ENCODE assay signal across 1 cellular context in the genomic region with DNA sequence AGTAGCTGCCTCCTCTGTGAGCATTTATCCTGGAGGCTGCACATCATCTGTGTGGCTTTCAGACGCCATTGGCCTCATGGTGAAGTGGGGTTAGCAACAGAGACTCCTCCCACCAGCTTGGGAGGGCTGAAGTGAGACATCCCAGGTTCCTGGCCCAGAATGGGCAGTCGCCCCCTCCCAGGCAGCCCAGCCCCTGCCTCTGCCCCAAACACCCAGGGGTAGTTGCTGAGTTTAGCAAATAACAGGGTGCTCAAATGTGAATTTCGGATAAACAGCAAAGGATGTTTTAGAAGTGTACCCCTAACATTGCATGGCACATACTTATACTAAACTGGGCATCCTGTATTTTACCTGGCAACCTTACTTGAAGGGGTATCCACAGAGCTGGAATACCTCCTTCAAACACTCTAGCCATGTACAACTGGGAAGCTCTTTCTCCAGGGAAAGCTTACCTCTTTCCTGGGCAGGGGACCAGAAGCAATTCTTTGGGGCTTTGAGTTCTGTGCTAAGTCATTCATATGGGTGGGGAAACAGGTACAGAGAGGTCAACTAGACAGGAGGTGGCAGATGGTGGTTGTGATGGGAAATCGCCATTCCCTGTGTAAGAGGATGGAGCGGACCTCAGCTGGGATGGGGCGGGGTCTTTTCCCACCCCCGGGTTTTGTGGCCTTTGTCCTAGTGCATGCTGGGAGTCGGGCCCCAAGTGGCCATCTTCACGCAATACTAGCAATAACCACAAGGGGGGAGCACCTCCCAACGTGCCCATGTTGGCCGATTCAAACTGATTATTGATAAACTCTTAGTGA.
TF ChIP-seq lines count a peak whose summit lies in the region.

No MANE protein-coding gene starts in this region.

TF ChIP-seq in HepG2, 621 proteins besides CTCF, POLR2A, EP300 and RAD21 (continues in another document):
- TF ChIP-seq, protein P1, sequence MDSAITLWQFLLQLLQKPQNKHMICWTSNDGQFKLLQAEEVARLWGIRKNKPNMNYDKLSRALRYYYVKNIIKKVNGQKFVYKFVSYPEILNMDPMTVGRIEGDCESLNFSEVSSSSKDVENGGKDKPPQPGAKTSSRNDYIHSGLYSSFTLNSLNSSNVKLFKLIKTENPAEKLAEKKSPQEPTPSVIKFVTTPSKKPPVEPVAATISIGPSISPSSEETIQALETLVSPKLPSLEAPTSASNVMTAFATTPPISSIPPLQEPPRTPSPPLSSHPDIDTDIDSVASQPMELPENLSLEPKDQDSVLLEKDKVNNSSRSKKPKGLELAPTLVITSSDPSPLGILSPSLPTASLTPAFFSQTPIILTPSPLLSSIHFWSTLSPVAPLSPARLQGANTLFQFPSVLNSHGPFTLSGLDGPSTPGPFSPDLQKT (CRISPR knock-in tag; IDR thresholded peaks at IDR 0.05; ENCODE audit: borderline replicate concordance), result no peak
- TF ChIP-seq DMAP1 (CRISPR knock-in tag; IDR thresholded peaks at IDR 0.05) (no peak), ZNF326 (CRISPR knock-in tag; IDR thresholded peaks at IDR 0.05; ENCODE audit: borderline replicate concordance) (no peak), ZMAT3 (CRISPR knock-in tag; conservative IDR thresholded peaks at IDR 0.05) (no peak), MAFF (IDR thresholded peaks at IDR 0.05; ENCODE audit: low read depth, low read length) (no peak), KLF15 (CRISPR knock-in tag; IDR thresholded peaks at IDR 0.05; ENCODE audit: borderline replicate concordance) (no peak), ZNF652 (CRISPR knock-in tag; IDR thresholded peaks at IDR 0.05; ENCODE audit: borderline replicate concordance, low read depth) (no peak), PHF21A (CRISPR knock-in tag; IDR thresholded peaks at IDR 0.05) (no peak), ZFP1 (CRISPR knock-in tag; IDR thresholded peaks at IDR 0.05) (no peak), ZNF878 (CRISPR knock-in tag; IDR thresholded peaks at IDR 0.05) (0 out of 2 replicates have a peak, but pooled peaks have one; percentile 31), KDM6A (CRISPR knock-in tag; IDR thresholded peaks at IDR 0.05; ENCODE audit: low read depth) (no peak), ZNF260 (CRISPR knock-in tag; IDR thresholded peaks at IDR 0.05; ENCODE audit: borderline replicate concordance, low read depth) (no peak), ATF7-NPFF (CRISPR knock-in tag; IDR thresholded peaks at IDR 0.05; ENCODE audit: low read depth) (no peak), HDAC2 (CRISPR knock-in tag; IDR thresholded peaks at IDR 0.05) (no peak), SUZ12 (IDR thresholded peaks at IDR 0.05; ENCODE audit: low read depth, low read length) (no peak), YEATS4 (CRISPR knock-in tag; IDR thresholded peaks at IDR 0.05; ENCODE audit: borderline replicate concordance) (no peak), ZBTB7A (CRISPR knock-in tag; IDR thresholded peaks at IDR 0.05) (no peak), ATAD3A (CRISPR knock-in tag; IDR thresholded peaks at IDR 0.05) (no peak), MZF1 (CRISPR knock-in tag; IDR thresholded peaks at IDR 0.05; ENCODE audit: borderline replicate concordance) (no peak), ZNF121 (CRISPR knock-in tag; IDR thresholded peaks at IDR 0.05) (no peak), STAG1 (CRISPR knock-in tag; IDR thresholded peaks at IDR 0.05) (peak; percentile 80), KAT2B (IDR thresholded peaks at IDR 0.05; ENCODE audit: borderline replicate concordance, low read depth, low read length) (no peak), SMAD3 (CRISPR knock-in tag; IDR thresholded peaks at IDR 0.05) (no peak)
- TF ChIP-seq, protein P2, sequence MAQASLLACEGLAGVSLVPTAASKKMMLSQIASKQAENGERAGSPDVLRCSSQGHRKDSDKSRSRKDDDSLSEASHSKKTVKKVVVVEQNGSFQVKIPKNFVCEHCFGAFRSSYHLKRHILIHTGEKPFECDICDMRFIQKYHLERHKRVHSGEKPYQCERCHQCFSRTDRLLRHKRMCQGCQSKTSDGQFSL (CRISPR knock-in tag; IDR thresholded peaks at IDR 0.05), result no peak
- TF ChIP-seq, protein P3, sequence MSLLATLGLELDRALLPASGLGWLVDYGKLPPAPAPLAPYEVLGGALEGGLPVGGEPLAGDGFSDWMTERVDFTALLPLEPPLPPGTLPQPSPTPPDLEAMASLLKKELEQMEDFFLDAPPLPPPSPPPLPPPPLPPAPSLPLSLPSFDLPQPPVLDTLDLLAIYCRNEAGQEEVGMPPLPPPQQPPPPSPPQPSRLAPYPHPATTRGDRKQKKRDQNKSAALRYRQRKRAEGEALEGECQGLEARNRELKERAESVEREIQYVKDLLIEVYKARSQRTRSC (CRISPR knock-in tag; IDR thresholded peaks at IDR 0.05; ENCODE audit: low read depth), result no peak
- TF ChIP-seq, protein P4, sequence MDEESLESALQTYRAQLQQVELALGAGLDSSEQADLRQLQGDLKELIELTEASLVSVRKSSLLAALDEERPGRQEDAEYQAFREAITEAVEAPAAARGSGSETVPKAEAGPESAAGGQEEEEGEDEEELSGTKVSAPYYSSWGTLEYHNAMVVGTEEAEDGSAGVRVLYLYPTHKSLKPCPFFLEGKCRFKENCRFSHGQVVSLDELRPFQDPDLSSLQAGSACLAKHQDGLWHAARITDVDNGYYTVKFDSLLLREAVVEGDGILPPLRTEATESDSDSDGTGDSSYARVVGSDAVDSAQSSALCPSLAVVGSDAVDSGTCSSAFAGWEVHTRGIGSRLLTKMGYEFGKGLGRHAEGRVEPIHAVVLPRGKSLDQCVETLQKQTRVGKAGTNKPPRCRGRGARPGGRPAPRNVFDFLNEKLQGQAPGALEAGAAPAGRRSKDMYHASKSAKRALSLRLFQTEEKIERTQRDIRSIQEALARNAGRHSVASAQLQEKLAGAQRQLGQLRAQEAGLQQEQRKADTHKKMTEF (CRISPR knock-in tag; IDR thresholded peaks at IDR 0.05), result no peak
- TF ChIP-seq, protein P5, sequence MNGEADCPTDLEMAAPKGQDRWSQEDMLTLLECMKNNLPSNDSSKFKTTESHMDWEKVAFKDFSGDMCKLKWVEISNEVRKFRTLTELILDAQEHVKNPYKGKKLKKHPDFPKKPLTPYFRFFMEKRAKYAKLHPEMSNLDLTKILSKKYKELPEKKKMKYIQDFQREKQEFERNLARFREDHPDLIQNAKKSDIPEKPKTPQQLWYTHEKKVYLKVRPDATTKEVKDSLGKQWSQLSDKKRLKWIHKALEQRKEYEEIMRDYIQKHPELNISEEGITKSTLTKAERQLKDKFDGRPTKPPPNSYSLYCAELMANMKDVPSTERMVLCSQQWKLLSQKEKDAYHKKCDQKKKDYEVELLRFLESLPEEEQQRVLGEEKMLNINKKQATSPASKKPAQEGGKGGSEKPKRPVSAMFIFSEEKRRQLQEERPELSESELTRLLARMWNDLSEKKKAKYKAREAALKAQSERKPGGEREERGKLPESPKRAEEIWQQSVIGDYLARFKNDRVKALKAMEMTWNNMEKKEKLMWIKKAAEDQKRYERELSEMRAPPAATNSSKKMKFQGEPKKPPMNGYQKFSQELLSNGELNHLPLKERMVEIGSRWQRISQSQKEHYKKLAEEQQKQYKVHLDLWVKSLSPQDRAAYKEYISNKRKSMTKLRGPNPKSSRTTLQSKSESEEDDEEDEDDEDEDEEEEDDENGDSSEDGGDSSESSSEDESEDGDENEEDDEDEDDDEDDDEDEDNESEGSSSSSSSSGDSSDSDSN (CRISPR knock-in tag; IDR thresholded peaks at IDR 0.05), result no peak
- TF ChIP-seq, protein P6, sequence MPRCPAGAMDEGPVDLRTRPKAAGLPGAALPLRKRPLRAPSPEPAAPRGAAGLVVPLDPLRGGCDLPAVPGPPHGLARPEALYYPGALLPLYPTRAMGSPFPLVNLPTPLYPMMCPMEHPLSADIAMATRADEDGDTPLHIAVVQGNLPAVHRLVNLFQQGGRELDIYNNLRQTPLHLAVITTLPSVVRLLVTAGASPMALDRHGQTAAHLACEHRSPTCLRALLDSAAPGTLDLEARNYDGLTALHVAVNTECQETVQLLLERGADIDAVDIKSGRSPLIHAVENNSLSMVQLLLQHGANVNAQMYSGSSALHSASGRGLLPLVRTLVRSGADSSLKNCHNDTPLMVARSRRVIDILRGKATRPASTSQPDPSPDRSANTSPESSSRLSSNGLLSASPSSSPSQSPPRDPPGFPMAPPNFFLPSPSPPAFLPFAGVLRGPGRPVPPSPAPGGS (CRISPR knock-in tag; IDR thresholded peaks at IDR 0.05), result no peak
- TF ChIP-seq, protein P7, sequence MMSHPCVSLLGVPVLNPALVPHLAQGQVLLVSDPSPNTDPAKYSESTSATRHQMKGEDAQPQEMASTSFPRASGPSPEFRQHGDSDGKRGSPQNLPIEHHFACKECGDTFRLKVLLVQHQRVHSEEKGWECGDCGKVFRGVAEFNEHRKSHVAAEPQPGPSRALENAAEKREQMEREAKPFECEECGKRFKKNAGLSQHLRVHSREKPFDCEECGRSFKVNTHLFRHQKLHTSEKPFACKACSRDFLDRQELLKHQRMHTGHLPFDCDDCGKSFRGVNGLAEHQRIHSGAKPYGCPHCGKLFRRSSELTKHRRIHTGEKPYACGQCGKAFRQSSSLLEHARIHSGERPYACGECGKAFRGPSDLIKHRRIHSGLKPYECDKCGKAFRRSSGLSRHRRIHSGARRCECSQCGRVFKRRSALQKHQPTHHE (CRISPR knock-in tag; IDR thresholded peaks at IDR 0.05; ENCODE audit: borderline replicate concordance), result no peak
- TF ChIP-seq, protein P8, sequence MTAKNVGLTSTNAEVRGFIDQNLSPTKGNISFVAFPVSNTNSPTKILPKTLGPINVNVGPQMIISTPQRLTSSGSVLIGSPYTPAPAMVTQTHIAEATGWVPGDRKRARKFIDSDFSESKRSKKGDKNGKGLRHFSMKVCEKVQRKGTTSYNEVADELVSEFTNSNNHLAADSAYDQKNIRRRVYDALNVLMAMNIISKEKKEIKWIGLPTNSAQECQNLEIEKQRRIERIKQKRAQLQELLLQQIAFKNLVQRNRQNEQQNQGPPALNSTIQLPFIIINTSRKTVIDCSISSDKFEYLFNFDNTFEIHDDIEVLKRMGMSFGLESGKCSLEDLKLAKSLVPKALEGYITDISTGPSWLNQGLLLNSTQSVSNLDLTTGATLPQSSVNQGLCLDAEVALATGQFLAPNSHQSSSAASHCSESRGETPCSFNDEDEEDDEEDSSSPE (CRISPR knock-in tag; IDR thresholded peaks at IDR 0.05), result no peak
- TF ChIP-seq, protein P9, sequence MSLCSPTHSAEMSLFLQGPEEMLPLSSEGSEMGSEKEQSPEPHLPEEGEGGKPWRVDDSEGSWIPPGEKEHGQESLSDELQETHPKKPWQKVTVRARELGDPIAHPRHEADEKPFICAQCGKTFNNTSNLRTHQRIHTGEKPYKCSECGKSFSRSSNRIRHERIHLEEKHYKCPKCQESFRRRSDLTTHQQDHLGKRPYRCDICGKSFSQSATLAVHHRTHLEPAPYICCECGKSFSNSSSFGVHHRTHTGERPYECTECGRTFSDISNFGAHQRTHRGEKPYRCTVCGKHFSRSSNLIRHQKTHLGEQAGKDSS (CRISPR knock-in tag; IDR thresholded peaks at IDR 0.05; ENCODE audit: borderline replicate concordance, low read depth), result no peak
- TF ChIP-seq, protein P10, sequence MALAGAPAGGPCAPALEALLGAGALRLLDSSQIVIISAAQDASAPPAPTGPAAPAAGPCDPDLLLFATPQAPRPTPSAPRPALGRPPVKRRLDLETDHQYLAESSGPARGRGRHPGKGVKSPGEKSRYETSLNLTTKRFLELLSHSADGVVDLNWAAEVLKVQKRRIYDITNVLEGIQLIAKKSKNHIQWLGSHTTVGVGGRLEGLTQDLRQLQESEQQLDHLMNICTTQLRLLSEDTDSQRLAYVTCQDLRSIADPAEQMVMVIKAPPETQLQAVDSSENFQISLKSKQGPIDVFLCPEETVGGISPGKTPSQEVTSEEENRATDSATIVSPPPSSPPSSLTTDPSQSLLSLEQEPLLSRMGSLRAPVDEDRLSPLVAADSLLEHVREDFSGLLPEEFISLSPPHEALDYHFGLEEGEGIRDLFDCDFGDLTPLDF (CRISPR knock-in tag; IDR thresholded peaks at IDR 0.05), result no peak
- TF ChIP-seq, protein P11, sequence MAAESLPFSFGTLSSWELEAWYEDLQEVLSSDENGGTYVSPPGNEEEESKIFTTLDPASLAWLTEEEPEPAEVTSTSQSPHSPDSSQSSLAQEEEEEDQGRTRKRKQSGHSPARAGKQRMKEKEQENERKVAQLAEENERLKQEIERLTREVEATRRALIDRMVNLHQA (CRISPR knock-in tag; IDR thresholded peaks at IDR 0.05), result no peak
- TF ChIP-seq, protein P12, sequence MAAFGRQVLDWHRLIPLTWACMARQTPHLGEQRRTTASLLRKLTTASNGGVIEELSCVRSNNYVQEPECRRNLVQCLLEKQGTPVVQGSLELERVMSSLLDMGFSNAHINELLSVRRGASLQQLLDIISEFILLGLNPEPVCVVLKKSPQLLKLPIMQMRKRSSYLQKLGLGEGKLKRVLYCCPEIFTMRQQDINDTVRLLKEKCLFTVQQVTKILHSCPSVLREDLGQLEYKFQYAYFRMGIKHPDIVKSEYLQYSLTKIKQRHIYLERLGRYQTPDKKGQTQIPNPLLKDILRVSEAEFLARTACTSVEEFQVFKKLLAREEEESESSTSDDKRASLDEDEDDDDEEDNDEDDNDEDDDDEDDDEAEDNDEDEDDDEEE (CRISPR knock-in tag; IDR thresholded peaks at IDR 0.05), result no peak
- TF ChIP-seq, protein P13, sequence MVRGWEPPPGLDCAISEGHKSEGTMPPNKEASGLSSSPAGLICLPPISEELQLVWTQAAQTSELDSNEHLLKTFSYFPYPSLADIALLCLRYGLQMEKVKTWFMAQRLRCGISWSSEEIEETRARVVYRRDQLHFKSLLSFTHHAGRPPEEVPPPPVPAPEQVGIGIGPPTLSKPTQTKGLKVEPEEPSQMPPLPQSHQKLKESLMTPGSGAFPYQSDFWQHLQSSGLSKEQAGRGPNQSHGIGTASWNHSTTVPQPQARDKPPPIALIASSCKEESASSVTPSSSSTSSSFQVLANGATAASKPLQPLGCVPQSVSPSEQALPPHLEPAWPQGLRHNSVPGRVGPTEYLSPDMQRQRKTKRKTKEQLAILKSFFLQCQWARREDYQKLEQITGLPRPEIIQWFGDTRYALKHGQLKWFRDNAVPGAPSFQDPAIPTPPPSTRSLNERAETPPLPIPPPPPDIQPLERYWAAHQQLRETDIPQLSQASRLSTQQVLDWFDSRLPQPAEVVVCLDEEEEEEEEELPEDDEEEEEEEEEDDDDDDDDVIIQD (CRISPR knock-in tag; IDR thresholded peaks at IDR 0.05; ENCODE audit: low read depth), result no peak
- TF ChIP-seq, protein P14, sequence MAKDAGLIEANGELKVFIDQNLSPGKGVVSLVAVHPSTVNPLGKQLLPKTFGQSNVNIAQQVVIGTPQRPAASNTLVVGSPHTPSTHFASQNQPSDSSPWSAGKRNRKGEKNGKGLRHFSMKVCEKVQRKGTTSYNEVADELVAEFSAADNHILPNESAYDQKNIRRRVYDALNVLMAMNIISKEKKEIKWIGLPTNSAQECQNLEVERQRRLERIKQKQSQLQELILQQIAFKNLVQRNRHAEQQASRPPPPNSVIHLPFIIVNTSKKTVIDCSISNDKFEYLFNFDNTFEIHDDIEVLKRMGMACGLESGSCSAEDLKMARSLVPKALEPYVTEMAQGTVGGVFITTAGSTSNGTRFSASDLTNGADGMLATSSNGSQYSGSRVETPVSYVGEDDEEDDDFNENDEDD (CRISPR knock-in tag; IDR thresholded peaks at IDR 0.05; ENCODE audit: borderline replicate concordance), result no peak
